16 cellular contexts compared by ENCODE assay signal in genomic region chr6:167402195-167402686, GRCh38.
"Had no signal": no experiment of that assay in that cellular context is flagged by ENCODE, and none has a peak within 500 bp of the region (broad histone marks: within the 10 kb centered on the region; RNA-seq: fewer than 3 reads in every experiment).

No MANE protein-coding gene starts in this region.

- H3K27ac Mint-ChIP-seq: activated B cell treated with CpG ODN at 0.5 μM for 24 hours; activated CD4-positive, alpha-beta memory T cell treated with anti-CD3 and anti-CD28 coated beads, Interleukin-2, amount 10 ng/mL, durations not matched to agents 7 days and 5 days; activated naive CD4-positive, alpha-beta T cell treated with anti-CD3 and anti-CD28 coated beads for 36 hours; activated T-cell treated with anti-CD3 and anti-CD28 coated beads, Interleukin-2, amount 50 U/mL, for 72 hours; dendritic cell treated with granulocyte-macrophage colony-stimulating factor and Interleukin-4, amounts not matched to agents 40 ng/mL and 50 ng/mL, for 4 days; T-helper 17 cell had no signal

- H3K36me3 ChIP-seq: cardiac muscle cell, thoracic aorta had no signal

- H2AFZ ChIP-seq: hepatocyte had no signal

- H3K4me3 ChIP-seq: cardiac muscle cell, hepatocyte, thoracic aorta had no signal

- H3K79me2 ChIP-seq: hepatocyte had no signal

- H3K4me2 ChIP-seq: hepatocyte had no signal

- H3K4me1 Mint-ChIP-seq: activated B cell treated with CpG ODN at 0.5 μM for 24 hours; activated CD4-positive, alpha-beta memory T cell treated with anti-CD3 and anti-CD28 coated beads, Interleukin-2, amount 10 ng/mL, durations not matched to agents 7 days and 5 days had no signal

- ATAC-seq: activated T-cell treated with anti-CD3 and anti-CD28 coated beads, Interleukin-2, amount 50 U/mL, for 72 hours; T-helper 17 cell had no signal

- H3K27me3 ChIP-seq: cardiac muscle cell, hepatocyte had no signal

- H3K27ac ChIP-seq: cardiac muscle cell, thoracic aorta had no signal

- H3K9me3 Mint-ChIP-seq: activated B cell treated with CpG ODN at 0.5 μM for 24 hours; activated CD4-positive, alpha-beta memory T cell treated with anti-CD3 and anti-CD28 coated beads, Interleukin-2, amount 10 ng/mL, durations not matched to agents 7 days and 5 days; activated naive CD4-positive, alpha-beta T cell treated with anti-CD3 and anti-CD28 coated beads for 36 hours; activated T-cell treated with anti-CD3 and anti-CD28 coated beads, Interleukin-2, amount 50 U/mL, for 72 hours; dendritic cell treated with granulocyte-macrophage colony-stimulating factor and Interleukin-4, amounts not matched to agents 40 ng/mL and 50 ng/mL, for 4 days had no signal

- H3K9me3 ChIP-seq: thoracic aorta had no signal

- H3K4me3 Mint-ChIP-seq: activated B cell treated with CpG ODN at 0.5 μM for 24 hours; activated CD4-positive, alpha-beta memory T cell treated with anti-CD3 and anti-CD28 coated beads, Interleukin-2, amount 10 ng/mL, durations not matched to agents 7 days and 5 days; activated naive CD4-positive, alpha-beta T cell treated with anti-CD3 and anti-CD28 coated beads for 36 hours; activated T-cell treated with anti-CD3 and anti-CD28 coated beads, Interleukin-2, amount 50 U/mL, for 72 hours; dendritic cell treated with granulocyte-macrophage colony-stimulating factor and Interleukin-4, amounts not matched to agents 40 ng/mL and 50 ng/mL, for 4 days; T-helper 17 cell had no signal

- DNase-seq: activated B cell treated with CpG ODN at 0.5 μM for 24 hours; activated CD4-positive, alpha-beta memory T cell treated with anti-CD3 and anti-CD28 coated beads, Interleukin-2, amount 10 ng/mL, durations not matched to agents 7 days and 5 days; activated CD4-positive, alpha-beta T cell treated with anti-CD3 and anti-CD28 coated beads for 48 hours; activated effector memory CD4-positive, alpha-beta T cell treated with Interleukin-2 at 50 U/mL for 16 hours; activated naive CD4-positive, alpha-beta T cell treated with anti-CD3 and anti-CD28 coated beads for 36 hours; activated T-cell treated with anti-CD3 and anti-CD28 coated beads, Interleukin-2, amount 50 U/mL, for 72 hours; amygdala; effector CD8-positive, alpha-beta T cell; foreskin melanocyte; stimulated activated CD4-positive, alpha-beta T cell treated with anti-CD3 and anti-CD28 coated beads, Interleukin-4, amount 100 ng/mL, for 1 hour; stimulated activated naive CD4-positive, alpha-beta T cell; T-helper 17 cell had no signal
